In the genomic region with DNA sequence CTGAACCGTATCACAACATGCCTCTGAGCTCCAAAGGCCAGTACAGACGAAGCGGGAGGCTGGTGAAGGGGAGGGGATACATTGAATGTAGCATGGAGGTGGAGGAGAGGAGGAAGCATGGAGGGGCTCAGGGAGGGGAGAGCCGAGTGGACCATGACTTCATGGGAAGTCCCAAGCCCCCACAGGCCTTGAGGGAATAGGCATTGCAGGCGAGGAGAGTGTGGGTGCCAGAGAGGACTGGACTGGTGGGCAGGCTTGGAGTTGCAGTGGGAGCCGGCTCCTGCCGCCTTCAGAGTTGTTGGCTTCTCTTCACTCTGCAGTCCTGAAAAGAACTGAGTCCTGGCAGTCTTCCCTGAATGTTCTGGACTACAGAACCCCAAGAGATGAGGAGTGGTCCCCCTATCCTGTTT, we compare ENCODE assay signal across 22 cellular contexts. TPM values are rescaled to one million over a fixed set of nuclear protein-coding genes. Genes with fewer than 3 reads are reported as not detected.
DNase-seq lines count a peak whose midpoint lies in the region; ATAC-seq, FAIRE-seq and TF ChIP-seq lines count a peak whose summit lies in the region.
"Had no signal": no experiment of that assay in that cellular context is flagged by ENCODE, and none has a peak within 500 bp of the region (broad histone marks: within the 10 kb centered on the region; RNA-seq: fewer than 3 reads in every experiment).

No MANE protein-coding gene starts in this region.

- CTCF ChIA-PET in H1 (lab: Charles Lee; ENCODE audit: partially characterized antibody) = interaction anchor here (1.0 to 1.9 kb wide), 3 partner anchors 18 to 118 kb away, joined by 4 to 7 read pairs (median 4); no protein-coding TSS in a partner anchor

- no peaks in the 10 kb centered on the region for H3K79me2 ChIP-seq in OCI-LY1 (ENCODE audit: insufficient read depth, low read length)
- no peaks in the 10 kb centered on the region for H3K79me2 ChIP-seq in H1 (ENCODE audit: control insufficient read depth in 1 of 2, insufficient read depth in 2 of 2, low read length in 2 of 2)

- H3K4me3 ChIP-seq in OCI-LY1 (ENCODE audit: low read depth, low read length, poor library complexity, severe bottlenecking) (no peak overlapping the region), H1 (ENCODE audit: extremely low read depth in 1 of 4, insufficient read depth in 2 of 4, low read depth in 3 of 4, low read length in 4 of 4) (no peak overlapping the region), neuron (ENCODE audit: low read length) (peak overlapping the region; percentile 32), upper lobe of right lung (no peak overlapping the region)
- H3K4me3 ChIP-seq: breast epithelium, transverse colon had no signal

- intact Hi-C loops in upper lobe of right lung (cut with DNase I) = no loop called here

- H3K36me3 ChIP-seq in OCI-LY1 (ENCODE audit: insufficient read depth, low read length) = no peaks in the 10 kb centered on the region
- H3K36me3 ChIP-seq in H1 (ENCODE audit: control insufficient read depth in 2 of 4, insufficient read depth in 4 of 4, low read length in 3 of 4) = no peaks in the 10 kb centered on the region
- no peaks in the 10 kb centered on the region for H3K36me3 ChIP-seq in neuron (ENCODE audit: insufficient read depth, low read length)
- no peaks in the 10 kb centered on the region for H3K36me3 ChIP-seq in upper lobe of right lung
- H3K36me3 ChIP-seq: breast epithelium, transverse colon had no signal

- H3K27ac ChIP-seq in OCI-LY1 (ENCODE audit: low read depth, low read length, poor library complexity, severe bottlenecking) (peak overlapping the region; percentile 64), H1 (ENCODE audit: low read depth, low read length) (no peak overlapping the region), upper lobe of right lung (peak overlapping the region; percentile 34)

- no peak overlapping the region for H2AK5ac ChIP-seq in H1 (ENCODE audit: low read depth, low read length)

- FAIRE-seq in H1 (lab: Jason Lieb, UNC) = no peak
- FAIRE-seq: frontal cortex, H54 had no signal

- no peak for TF ChIP-seq RAD21 in H1 (IDR thresholded peaks at IDR 0.05 in 1 of 2, conservative IDR thresholded peaks at IDR 0.05 in 1 of 2; ENCODE audit: low read depth in 2 of 2, low read length in 2 of 2)

- H2AFZ ChIP-seq in OCI-LY1 (ENCODE audit: low read length) = no peak overlapping the region
- H2AFZ ChIP-seq in H1 (ENCODE audit: low read length) = 0 out of 2 replicates have a peak overlapping the region, but pooled peaks have one; percentile 11
- H2AFZ ChIP-seq in neuron (ENCODE audit: low read depth, low read length) = peak overlapping the region; percentile 1

- no peak overlapping the region for H2BK15ac ChIP-seq in H1 (ENCODE audit: low read length)

- H3K4me1 ChIP-seq in OCI-LY1 (ENCODE audit: insufficient read depth, low read length, severe bottlenecking) = peaks cover 62% of the 10 kb centered on the region
- peaks cover 6 to 19% (median 13%) of the 10 kb centered on the region in 4 experiments for H3K4me1 ChIP-seq in H1 (replicated peaks in 1 of 4; ENCODE audit: control insufficient read depth in 3 of 4, insufficient read depth in 4 of 4, low read length in 3 of 4)
- peaks cover 44% of the 10 kb centered on the region for H3K4me1 ChIP-seq in neuron (ENCODE audit: insufficient read depth, low read length)
- H3K4me1 ChIP-seq in upper lobe of right lung = peaks cover 20% of the 10 kb centered on the region

- H4K5ac ChIP-seq in H1 (ENCODE audit: insufficient read length, low read depth, low read length) = no peak overlapping the region

- H3K79me1 ChIP-seq in H1 (ENCODE audit: low read depth, low read length) = no peaks in the 10 kb centered on the region

- no peak overlapping the region for H3K4me2 ChIP-seq in OCI-LY1 (ENCODE audit: low read length)
- H3K4me2 ChIP-seq in H1 (ENCODE audit: insufficient read depth in 1 of 2, low read depth in 2 of 2, low read length in 2 of 2) = no peak overlapping the region

- no peak overlapping the region for H2BK5ac ChIP-seq in H1 (ENCODE audit: low read depth, low read length)

- H3K9ac ChIP-seq in OCI-LY1 (ENCODE audit: low read length) = no peak overlapping the region
- H3K9ac ChIP-seq in H1 (replicated peaks in 1 of 4; ENCODE audit: extremely low read depth in 1 of 4, low read depth in 3 of 4, low read length in 3 of 4) = no peak overlapping the region

- no peak overlapping the region for H2BK120ac ChIP-seq in H1 (replicated peaks; ENCODE audit: low read depth, low read length)

- no peak for DNase-seq in H1 (ENCODE audit: low read depth in 1 of 2, low spot score in 2 of 2)
- DNase-seq in upper lobe of right lung = no peak
- no peak for DNase-seq in HCEC 1CT
- no peak for DNase-seq in NCI-H345 (lab: John Stamatoyannopoulos, UW)
- DNase-seq in activated gamma-delta T cell (lab: John Stamatoyannopoulos, UW) = no peak
- DNase-seq: activated CD4-positive, alpha-beta T cell treated with anti-CD3 and anti-CD28 coated beads for 4 hours; activated CD8-positive, alpha-beta memory T cell treated with anti-CD3 and anti-CD28 coated beads, Interleukin-2, amount 10 ng/mL, durations not matched to agents 7 days and 5 days; midbrain; NCI-H1694; NK-92 treated with Interleukin-12 subunit alpha and Interleukin-12 subunit beta, amount 100 ng/mL, for 24 hours; nucleus accumbens; stimulated activated CD4-positive, alpha-beta T cell treated with anti-CD3 and anti-CD28 coated beads, Interleukin-1b, Interleukin-23, amount 100 ng/mL, for 48 hours; stimulated activated naive CD4-positive, alpha-beta T cell; transverse colon had no signal

- no peak for TF ChIP-seq EP300 in H1 (IDR thresholded peaks at IDR 0.05; ENCODE audit: borderline replicate concordance in 1 of 2, low read depth in 2 of 2, low read length in 2 of 2)

- TF ChIP-seq POLR2A in H1 (IDR thresholded peaks at IDR 0.05; ENCODE audit: control extremely low read depth in 1 of 2, low read depth in 2 of 2, low read length in 2 of 2) = no peak

- H3K27me3 ChIP-seq in OCI-LY1 (ENCODE audit: insufficient read depth, low read length) (no peaks in the 10 kb centered on the region), H1 (replicated peaks in 1 of 4; ENCODE audit: control insufficient read depth in 3 of 4, extremely low read depth in 1 of 4, insufficient read depth in 3 of 4, low read length in 3 of 4) (peaks cover 2 to 15% (median 10%) of the 10 kb centered on the region in 4 experiments; a peak in 6 of 7 replicates), neuron (ENCODE audit: insufficient read depth, low read length) (no peaks in the 10 kb centered on the region), upper lobe of right lung (no peaks in the 10 kb centered on the region)
- H3K27me3 ChIP-seq: breast epithelium, transverse colon had no signal

- no peak for ATAC-seq in upper lobe of right lung
- ATAC-seq: activated CD8-positive, alpha-beta memory T cell treated with anti-CD3 and anti-CD28 coated beads, Interleukin-2, amount 10 ng/mL, durations not matched to agents 7 days and 5 days; activated T-helper 17 cell treated with anti-CD3 and anti-CD28 coated beads, Interleukin-2, amount 50 U/mL, for 72 hours had no signal

- no peak overlapping the region for H3K56ac ChIP-seq in H1 (replicated peaks; ENCODE audit: insufficient read length, low read depth, low read length)

- H2BK12ac ChIP-seq in H1 (ENCODE audit: low read depth, low read length) = no peak overlapping the region; the same call in 1 of the 2 replicates

- H3K4ac ChIP-seq in H1 (replicated peaks; ENCODE audit: insufficient read length, low read depth, low read length) = no peak overlapping the region

- no peak for TF ChIP-seq CTCF in OCI-LY1 (IDR thresholded peaks at IDR 0.05; ENCODE audit: low read length)
- no peak for TF ChIP-seq CTCF in H1 (IDR thresholded peaks at IDR 0.05; ENCODE audit: control extremely low read depth in 1 of 3, insufficient read depth in 1 of 3, low read depth in 1 of 3, low read length in 3 of 3)
- no peak for TF ChIP-seq CTCF in upper lobe of right lung (IDR thresholded peaks at IDR 0.05)

- H3K9me3 ChIP-seq in OCI-LY1 (ENCODE audit: low read length) (no peaks in the 10 kb centered on the region), H1 (ENCODE audit: insufficient read depth in 2 of 2, low read depth in 1 of 2, low read length in 1 of 2) (no peaks in the 10 kb centered on the region), neuron (ENCODE audit: low read length) (no peaks in the 10 kb centered on the region), upper lobe of right lung (no peaks in the 10 kb centered on the region)
- H3K9me3 ChIP-seq: breast epithelium, transverse colon had no signal

- no peak overlapping the region; the same call in 1 of the 2 replicates for H3K18ac ChIP-seq in H1 (ENCODE audit: extremely low read depth, low read length)

- POLR2A ChIA-PET in H1 (lab: Charles Lee; ENCODE audit: partially characterized antibody) = no interaction called here

- H3K23ac ChIP-seq in H1 (ENCODE audit: insufficient read length) = no peak overlapping the region

- no peaks in the 10 kb centered on the region for H3K9me2 ChIP-seq in OCI-LY1 (ENCODE audit: low read depth, low read length)

- H4K8ac ChIP-seq in H1 (ENCODE audit: extremely low read depth, insufficient read depth, low read length) = no peak overlapping the region

- peak overlapping the region; percentile 41 for H2BK20ac ChIP-seq in H1 (ENCODE audit: low read length)

- H3K23me2 ChIP-seq in H1 (ENCODE audit: low read depth, low read length) = peaks cover 12% of the 10 kb centered on the region

- peak overlapping the region; percentile 15 for H4K91ac ChIP-seq in H1 (replicated peaks; ENCODE audit: insufficient read length, low read length)

- H3F3A ChIP-seq in OCI-LY1 (ENCODE audit: insufficient read depth, low read length) = no peaks in the 10 kb centered on the region

- no peaks in the 10 kb centered on the region for H4K20me1 ChIP-seq in OCI-LY1 (ENCODE audit: insufficient read depth, low read length)
- peaks cover 0 to 1% of the 10 kb centered on the region in 2 experiments for H4K20me1 ChIP-seq in H1 (replicated peaks in 1 of 2; ENCODE audit: control insufficient read depth in 1 of 2, insufficient read depth in 2 of 2, low read length in 2 of 2)

- no peak overlapping the region for H3K14ac ChIP-seq in H1 (ENCODE audit: insufficient read length)

- WGBS in H1 (ENCODE audit: extremely low coverage in 1 of 2, insufficient coverage in 1 of 2, insufficient read length in 1 of 2, insufficient replicate concordance in 2 of 2, low coverage in 1 of 2, low lambda C conversion rate in 2 of 2, missing lambda C conversion rate in 1 of 2), 2 experiments = 86% methylated on average over 7 of the region's 7 CpGs; no CpG with 5 or more reads in 1 of the 2 experiments

RNA-seq across cellular contexts. Expression of a gene that starts 3.3 kb away (rescaled TPM):
- total RNA-seq in H1 (2021; fragmentation: NEBNext Ultra II Directional; extraction: Animal tissue kit (Norgen Biotek cat#: 25700)) = not detected in 2 replicates
- polyA plus RNA-seq in H1 (2011; rRNA removed) = not detected in 2 replicates
- not detected for polyA plus RNA-seq in H1 (2011; cell fraction: cytosol; rRNA removed)
- not detected for polyA plus RNA-seq in H1 (2011; cell fraction: nucleus; rRNA removed)
- not detected in 4 replicates for polyA plus RNA-seq in H1 (2012, experiment 1 of 2)
- polyA plus RNA-seq in H1 (2012, experiment 2 of 2) = not detected
- polyA plus RNA-seq in H1 (2013, experiment 1 of 2) = not detected
- polyA plus RNA-seq in H1 (2013, experiment 2 of 2) = not detected
- polyA minus RNA-seq in H1 (2011; rRNA and poly(A)+ RNA removed) = under 0.01 TPM in 1 of 2 replicates, not detected in the other
- polyA minus RNA-seq in H1 (2011; cell fraction: cytosol; rRNA and poly(A)+ RNA removed) = not detected
- polyA minus RNA-seq in H1 (2011; cell fraction: nucleus; rRNA and poly(A)+ RNA removed) = not detected
- not detected for total RNA-seq in upper lobe of right lung
- total RNA-seq: activated CD8-positive, alpha-beta memory T cell treated with anti-CD3 and anti-CD28 coated beads, Interleukin-2, amount 10 ng/mL, durations not matched to agents 7 days and 5 days; activated T-helper 17 cell treated with anti-CD3 and anti-CD28 coated beads, Interleukin-2, amount 50 U/mL, for 72 hours; breast epithelium; dermis microvascular lymphatic vessel endothelial cell; frontal cortex; transverse colon had no signal
- polyA plus RNA-seq: esophagus had no signal

RNA-seq across cellular contexts. Expression of a gene that starts 17.8 kb away (rescaled TPM):
- total RNA-seq in H1 (2021; fragmentation: NEBNext Ultra II Directional; extraction: Animal tissue kit (Norgen Biotek cat#: 25700)) = 0.11 TPM in 2 replicates
- polyA plus RNA-seq in H1 (2011; rRNA removed) = 0.03 and 0.08 TPM in 2 replicates
- 0.05 TPM for polyA plus RNA-seq in H1 (2011; cell fraction: cytosol; rRNA removed)
- polyA plus RNA-seq in H1 (2011; cell fraction: nucleus; rRNA removed) = 0.13 TPM
- polyA plus RNA-seq in H1 (2012, experiment 1 of 2) = 0.06 to 0.12 TPM (median 0.07 TPM) in 3 of 4 replicates, not detected in the other
- polyA plus RNA-seq in H1 (2012, experiment 2 of 2) = not detected
- 0.04 TPM for polyA plus RNA-seq in H1 (2013, experiment 1 of 2)
- 0.04 TPM for polyA plus RNA-seq in H1 (2013, experiment 2 of 2)
- polyA minus RNA-seq in H1 (2011; rRNA and poly(A)+ RNA removed) = not detected in 2 replicates
- polyA minus RNA-seq in H1 (2011; cell fraction: cytosol; rRNA and poly(A)+ RNA removed) = not detected
- 0.40 TPM for polyA minus RNA-seq in H1 (2011; cell fraction: nucleus; rRNA and poly(A)+ RNA removed)
- 0.52 TPM for total RNA-seq in upper lobe of right lung
